ENCODE assay signal across 12 cellular contexts in genomic region chr4:48047896-48048295, GRCh38. TPM values are rescaled to one million over a fixed set of nuclear protein-coding genes. Genes with fewer than 3 reads are reported as not detected.
DNase-seq lines count a peak whose midpoint lies in the region; ATAC-seq, FAIRE-seq and TF ChIP-seq lines count a peak whose summit lies in the region.
"Had no signal": no experiment of that assay in that cellular context is flagged by ENCODE, and none has a peak within 500 bp of the region (broad histone marks: within the 10 kb centered on the region; RNA-seq: fewer than 3 reads in every experiment).

No MANE protein-coding gene starts in this region.

- no peaks in the 10 kb centered on the region for H3K79me2 ChIP-seq in HepG2 (ENCODE audit: insufficient read depth, low read length)

- ATAC-seq in GM18498 (IDR thresholded peaks at IDR 0.05; ENCODE audit: unreplicated experiment) (peak; percentile 11), GM21786 (IDR thresholded peaks at IDR 0.05; ENCODE audit: unreplicated experiment) (peak; percentile 7), HepG2 (peak; percentile 25), GM21619 (IDR thresholded peaks at IDR 0.05; ENCODE audit: unreplicated experiment) (no peak)

- WGBS in HepG2 (ENCODE audit: low lambda C conversion rate) = 0% methylated on average over 1 of the region's 1 CpG

- intact Hi-C loops in HepG2 (cut with micrococcal nuclease; ENCODE audit: unreplicated experiment) = no loop called here

- TF ChIP-seq CTCF in HepG2 (CRISPR knock-in tag; IDR thresholded peaks at IDR 0.05) = no peak

- in situ Hi-C loops in HepG2 (cut with HindIII; ENCODE audit: extremely low pct_ligation_motif_present, low pct_unique_long_range_greater_than_20kb) = no loop called here

- DNase-seq in NAMALWA (ENCODE audit: low spot score) = peak; percentile 33
- DNase-seq in HepG2 (ENCODE audit: low spot score) = no peak
- no peak for DNase-seq in cerebellar cortex (ENCODE audit: low spot score)
- DNase-seq in NK-92 treated with Interleukin-12 subunit alpha and Interleukin-12 subunit beta, amount 100 ng/mL, for 24 hours (lab: John Stamatoyannopoulos, UW) = no peak
- DNase-seq in NCI-H187 treated with DMSO at 0.1 percent for 48 hours (lab: John Stamatoyannopoulos, UW) = no peak
- DNase-seq: glutamatergic neuron, NCI-H2081 treated with DMSO at 0.1 percent for 48 hours, tibial artery had no signal

- H3K36me3 ChIP-seq in HepG2 (replicated peaks in 1 of 2; ENCODE audit: control insufficient read depth in 1 of 2, insufficient read depth in 2 of 2, low read length in 2 of 2) = no peaks in the 10 kb centered on the region
- H3K36me3 ChIP-seq: tibial artery had no signal

- H3K27ac ChIP-seq in HepG2 (ENCODE audit: extremely low read length, insufficient read depth, low read length) = no peak overlapping the region
- H3K27ac ChIP-seq: tibial artery had no signal

- H3K4me3 ChIP-seq in HepG2 (replicated peaks in 1 of 3; ENCODE audit: insufficient read depth in 1 of 3, low read depth in 2 of 3, low read length in 3 of 3) = peak overlapping the region in 1 of 3 experiments; percentile 45; a peak in 1 of 6 replicates
- H3K4me3 ChIP-seq: tibial artery had no signal

- BruUV-seq in HepG2 (replicated peaks; lab: Mats Ljungman, UMichigan) = no TSS peak

- no peak for TF ChIP-seq EP300 in HepG2 (IDR thresholded peaks at IDR 0.05; ENCODE audit: low read depth in 2 of 2, low read length in 2 of 2)
- no peak for TF ChIP-seq EP300 in HepG2 (CRISPR knock-in tag; IDR thresholded peaks at IDR 0.05; ENCODE audit: borderline replicate concordance)

- no peak overlapping the region for H3K9ac ChIP-seq in HepG2 (ENCODE audit: insufficient read depth, low read depth, low read length)

- peaks cover 0 to 1% of the 10 kb centered on the region in 2 experiments; a peak in 3 of 5 replicates for H3K27me3 ChIP-seq in HepG2 (ENCODE audit: control insufficient read depth in 1 of 2, insufficient read depth in 2 of 2, low read length in 2 of 2)
- H3K27me3 ChIP-seq: tibial artery had no signal

- H2AFZ ChIP-seq in HepG2 (ENCODE audit: low read length) = no peak overlapping the region

- peak overlapping the region; percentile 74 for H3K4me2 ChIP-seq in HepG2 (ENCODE audit: low read depth, low read length)

- POLR2A ChIA-PET in HepG2 (lab: Yijun Ruan, JAX) = no interaction called here

- no peak for TF ChIP-seq RAD21 in HepG2 (CRISPR knock-in tag; IDR thresholded peaks at IDR 0.05)

- H4K20me1 ChIP-seq in HepG2 (ENCODE audit: insufficient read depth, low read length) = no peaks in the 10 kb centered on the region

- H3K9me3 ChIP-seq in HepG2 (ENCODE audit: low read length) = no peaks in the 10 kb centered on the region
- H3K9me3 ChIP-seq: tibial artery had no signal

- H3K4me1 ChIP-seq in HepG2 (ENCODE audit: insufficient read depth, low read length) = peaks cover 24% of the 10 kb centered on the region
- H3K4me1 ChIP-seq: tibial artery had no signal

- no peak for FAIRE-seq in HepG2 (lab: Jason Lieb, UNC)

- CTCF ChIA-PET in HepG2 (lab: Yijun Ruan, JAX; ENCODE audit: low intra/inter-chr PET ratio, low total read pairs) = no interaction called here

- no peak for TF ChIP-seq POLR2A in HepG2 (IDR thresholded peaks at IDR 0.05; ENCODE audit: insufficient read depth in 1 of 2, low read depth in 2 of 2, low read length in 2 of 2)

TF ChIP-seq in HepG2, 621 proteins besides CTCF, POLR2A, EP300 and RAD21 (continues in another document):
- TF ChIP-seq RBFOX2 (IDR thresholded peaks at IDR 0.05; ENCODE audit: low read depth, low read length) (no peak), ZNF281 (CRISPR knock-in tag; IDR thresholded peaks at IDR 0.05; ENCODE audit: borderline replicate concordance) (no peak), ZNF251 (CRISPR knock-in tag; IDR thresholded peaks at IDR 0.05) (no peak), CSRNP1 (CRISPR knock-in tag; IDR thresholded peaks at IDR 0.05) (no peak), HHEX (CRISPR knock-in tag; IDR thresholded peaks at IDR 0.05) (no peak)

RNA-seq across cellular contexts. Expression of gene NIPAL1, which starts 31.3 kb away (rescaled TPM):
- 1.4 and 1.6 TPM in 2 replicates for total RNA-seq in HepG2 (2016; rRNA removed; fragmentation: Illumina TruSeq; extraction: Trizol)
- 0.40 and 0.53 TPM in 2 replicates for total RNA-seq in HepG2 (2016; cell fraction: cytosol; rRNA removed; fragmentation: Illumina TruSeq; extraction: Trizol; ENCODE audit: low read depth)
- total RNA-seq in HepG2 (2016; cell fraction: insoluble cytoplasmic fraction; rRNA removed; fragmentation: Illumina TruSeq; extraction: Trizol) = 1.4 and 1.5 TPM in 2 replicates
- total RNA-seq in HepG2 (2016; cell fraction: membrane; rRNA removed; fragmentation: Illumina TruSeq; extraction: Trizol) = 0.76 and 0.96 TPM in 2 replicates
- 2.5 TPM in 2 replicates for total RNA-seq in HepG2 (2016; cell fraction: nucleus; rRNA removed; fragmentation: Illumina TruSeq; extraction: Trizol)
- 2.8 and 3.4 TPM in 2 replicates for polyA plus RNA-seq in HepG2 (2011; rRNA removed)
- 1.3 and 2.6 TPM in 2 replicates for polyA plus RNA-seq in HepG2 (2011; cell fraction: cytosol; rRNA removed)
- polyA plus RNA-seq in HepG2 (2011; cell fraction: nucleus; rRNA removed) = 1.00 and 1.7 TPM in 2 replicates
- 4.2 and 4.9 TPM in 2 replicates for polyA plus RNA-seq in HepG2 (2012)
- 0.06 and 0.17 TPM in 2 replicates for polyA plus RNA-seq in HepG2 (2016; cell fraction: cytosol; fragmentation: Illumina TruSeq; extraction: Trizol; ENCODE audit: low read depth)
- 0.99 and 1.5 TPM in 2 replicates for polyA plus RNA-seq in HepG2 (2016; cell fraction: insoluble cytoplasmic fraction; fragmentation: Illumina TruSeq; extraction: Trizol; ENCODE audit: low read depth)
- polyA plus RNA-seq in HepG2 (2016; cell fraction: membrane; fragmentation: Illumina TruSeq; extraction: Trizol; ENCODE audit: low read depth) = 0.37 and 0.52 TPM in 2 replicates
- 1.5 and 2.3 TPM in 2 replicates for polyA plus RNA-seq in HepG2 (2016; cell fraction: nucleus; fragmentation: Illumina TruSeq; extraction: Trizol; ENCODE audit: insufficient read depth, low read depth)
- polyA minus RNA-seq in HepG2 (2011; rRNA and poly(A)+ RNA removed; ENCODE audit: low replicate concordance) = 1.9 and 3.2 TPM in 2 replicates
- 1.2 and 2.7 TPM in 2 replicates for polyA minus RNA-seq in HepG2 (2011; cell fraction: cytosol; rRNA and poly(A)+ RNA removed)
- 2.5 and 5.0 TPM in 2 replicates for polyA minus RNA-seq in HepG2 (2011; cell fraction: nucleus; rRNA and poly(A)+ RNA removed)

RNA-seq across cellular contexts. Expression of gene CNGA1, which starts 31.4 kb away (rescaled TPM):
- 0.22 TPM in 1 of 2 replicates, not detected in the other for total RNA-seq in HepG2 (2016; rRNA removed; fragmentation: Illumina TruSeq; extraction: Trizol)
- not detected in 2 replicates for total RNA-seq in HepG2 (2016; cell fraction: cytosol; rRNA removed; fragmentation: Illumina TruSeq; extraction: Trizol; ENCODE audit: low read depth)
- total RNA-seq in HepG2 (2016; cell fraction: insoluble cytoplasmic fraction; rRNA removed; fragmentation: Illumina TruSeq; extraction: Trizol) = 0.15 and 0.48 TPM in 2 replicates
- not detected in 2 replicates for total RNA-seq in HepG2 (2016; cell fraction: membrane; rRNA removed; fragmentation: Illumina TruSeq; extraction: Trizol)
- total RNA-seq in HepG2 (2016; cell fraction: nucleus; rRNA removed; fragmentation: Illumina TruSeq; extraction: Trizol) = not detected in 2 replicates
- polyA plus RNA-seq in HepG2 (2011; rRNA removed) = 0.40 and 1.5 TPM in 2 replicates
- polyA plus RNA-seq in HepG2 (2011; cell fraction: cytosol; rRNA removed) = 0.17 and 0.67 TPM in 2 replicates
- 0.58 and 0.59 TPM in 2 replicates for polyA plus RNA-seq in HepG2 (2011; cell fraction: nucleus; rRNA removed)
- polyA plus RNA-seq in HepG2 (2012) = 1.4 and 2.1 TPM in 2 replicates
- not detected in 2 replicates for polyA plus RNA-seq in HepG2 (2016; cell fraction: cytosol; fragmentation: Illumina TruSeq; extraction: Trizol; ENCODE audit: low read depth)
- not detected in 2 replicates for polyA plus RNA-seq in HepG2 (2016; cell fraction: insoluble cytoplasmic fraction; fragmentation: Illumina TruSeq; extraction: Trizol; ENCODE audit: low read depth)
- not detected in 2 replicates for polyA plus RNA-seq in HepG2 (2016; cell fraction: membrane; fragmentation: Illumina TruSeq; extraction: Trizol; ENCODE audit: low read depth)
- not detected in 2 replicates for polyA plus RNA-seq in HepG2 (2016; cell fraction: nucleus; fragmentation: Illumina TruSeq; extraction: Trizol; ENCODE audit: insufficient read depth, low read depth)
- 3.2 TPM in 1 of 2 replicates, not detected in the other for polyA minus RNA-seq in HepG2 (2011; rRNA and poly(A)+ RNA removed; ENCODE audit: low replicate concordance)
- 2.0 TPM in 1 of 2 replicates, not detected in the other for polyA minus RNA-seq in HepG2 (2011; cell fraction: cytosol; rRNA and poly(A)+ RNA removed)
- 1.3 and 2.9 TPM in 2 replicates for polyA minus RNA-seq in HepG2 (2011; cell fraction: nucleus; rRNA and poly(A)+ RNA removed)
- total RNA-seq: CD4-positive, alpha-beta T cell had no signal
